20 cellular contexts compared by ENCODE assay signal in genomic region chr11:129163714-129164164, GRCh38. TPM values are rescaled to one million over a fixed set of nuclear protein-coding genes. Genes with fewer than 3 reads are reported as not detected.
A peak's percentile ranks its signal among the peaks of the same experiment; 100 is the strongest.
DNase-seq lines count a peak whose midpoint lies in the region; ATAC-seq, FAIRE-seq and TF ChIP-seq lines count a peak whose summit lies in the region.
"Had no signal": no experiment of that assay in that cellular context is flagged by ENCODE, and none has a peak within 500 bp of the region (broad histone marks: within the 10 kb centered on the region; RNA-seq: fewer than 3 reads in every experiment).

No MANE protein-coding gene starts in this region.

- ATAC-seq in pancreas: no peak
- ATAC-seq: HCT116 had no signal

- H3K27ac ChIP-seq in pancreas: no peak overlapping the region
- H3K27ac ChIP-seq: 22Rv1, GM23248, SJCRH30 had no signal

- WGBS in pancreas, 2 donors: 92 to 94% methylated on average over 3 of the region's 3 CpGs

- H3K27ac Mint-ChIP-seq in nephron progenitor cell: peak overlapping the region; percentile 27
- H3K27ac Mint-ChIP-seq: CD14-positive monocyte had no signal

- H3K4me1 ChIP-seq in pancreas: peaks cover 4 to 12% (median 9%) of the 10 kb centered on the region in 3 donors
- H3K4me1 ChIP-seq: SJCRH30 had no signal

- intact Hi-C loops in pancreas (cut with DNase I): no loop called here

- H3K9me3 ChIP-seq in pancreas: no peaks in the 10 kb centered on the region
- H3K9me3 ChIP-seq: SJCRH30 had no signal

- H3K4me3 Mint-ChIP-seq in nephron progenitor cell: no peak overlapping the region
- H3K4me3 Mint-ChIP-seq: CD14-positive monocyte had no signal

- H3K27me3 ChIP-seq in pancreas: no peaks in the 10 kb centered on the region
- H3K27me3 ChIP-seq: SJCRH30 had no signal

- no peaks in the 10 kb centered on the region for H3K36me3 ChIP-seq in pancreas
- H3K36me3 ChIP-seq: SJCRH30 had no signal

- H3K36me3 Mint-ChIP-seq in nephron progenitor cell (ENCODE audit: low read depth): peaks cover 93% of the 10 kb centered on the region

- H3K9me3 Mint-ChIP-seq in nephron progenitor cell: peaks cover 76% of the 10 kb centered on the region

- FAIRE-seq in pancreas (lab: Jason Lieb, UNC) (no peak), frontal cortex (lab: Jason Lieb, UNC) (no peak)

- no peak overlapping the region for H3K4me3 ChIP-seq in pancreas
- H3K4me3 ChIP-seq: GM23248, SJCRH30 had no signal

- H3K27me3 Mint-ChIP-seq in nephron progenitor cell (ENCODE audit: low read depth, poor library complexity): peaks cover 3% of the 10 kb centered on the region

- TF ChIP-seq CTCF in nephron progenitor cell (IDR thresholded peaks at IDR 0.05) (no peak), pancreas (IDR thresholded peaks at IDR 0.05) (no peak)

- DNase-seq in DMS 273 (lab: John Stamatoyannopoulos, UW; ENCODE audit: unreplicated experiment) (peak; percentile 18), DMS 273 treated with DMSO at 0.1 percent for 48 hours (lab: John Stamatoyannopoulos, UW) (no peak), nephron progenitor cell (no peak), NCI-H82 treated with DMSO at 0.1 percent for 48 hours (lab: John Stamatoyannopoulos, UW; ENCODE audit: unreplicated experiment) (no peak), pancreas (no peak), frontal cortex (ENCODE audit: low spot score in 2 of 2) (no peak)
- DNase-seq in stimulated activated CD4-positive, alpha-beta T cell treated with anti-CD3 and anti-CD28 coated beads, Interleukin-15, amount 100 ng/mL, for 24 hours: peak; percentile 3
- no peak for DNase-seq in stimulated activated CD4-positive, alpha-beta T cell treated with anti-CD3 and anti-CD28 coated beads, Interleukin-4, amount 100 ng/mL, for 24 hours
- DNase-seq: DMS153, GDM1, GM23248, NCI-H1092 treated with DMSO at 0.1 percent for 48 hours, NCI-H1694, NCI-H2081 treated with DMSO at 0.1 percent for 48 hours, NCI-H2227 treated with DMSO at 0.1 percent for 48 hours, NCI-H510A treated with DMSO at 0.1 percent for 48 hours, SJCRH30 had no signal

- peaks cover 8% of the 10 kb centered on the region for H3K4me1 Mint-ChIP-seq in nephron progenitor cell
- H3K4me1 Mint-ChIP-seq: CD14-positive monocyte had no signal

RNA-seq across cellular contexts. Expression of gene ARHGAP32, which starts 28.4 kb away (rescaled TPM):
- total RNA-seq in pancreas (10 to 100 TPM; 16.9 to 36.6 (median 22.9) TPM), frontal cortex (79.9 TPM)
- 1 to 10 TPM; 5.0 to 8.6 TPM for polyA plus RNA-seq in pancreas

Comparison
In these comparisons a context has a peak if more than half of its experiments do, and no peak if none do; other contexts are left out.
1. DNase-seq: peak in DMS 273 (single experiment) and stimulated activated CD4-positive, alpha-beta T cell treated with anti-CD3 and anti-CD28 coated beads, Interleukin-15, amount 100 ng/mL, for 24 hours (single experiment); none in DMS 273 treated with DMSO at 0.1 percent for 48 hours (single experiment), stimulated activated CD4-positive, alpha-beta T cell treated with anti-CD3 and anti-CD28 coated beads, Interleukin-4, amount 100 ng/mL, for 24 hours (single experiment), nephron progenitor cell (single experiment), NCI-H82 treated with DMSO at 0.1 percent for 48 hours (single experiment), pancreas (0 of 6) and frontal cortex (0 of 2).